In the genomic region with DNA sequence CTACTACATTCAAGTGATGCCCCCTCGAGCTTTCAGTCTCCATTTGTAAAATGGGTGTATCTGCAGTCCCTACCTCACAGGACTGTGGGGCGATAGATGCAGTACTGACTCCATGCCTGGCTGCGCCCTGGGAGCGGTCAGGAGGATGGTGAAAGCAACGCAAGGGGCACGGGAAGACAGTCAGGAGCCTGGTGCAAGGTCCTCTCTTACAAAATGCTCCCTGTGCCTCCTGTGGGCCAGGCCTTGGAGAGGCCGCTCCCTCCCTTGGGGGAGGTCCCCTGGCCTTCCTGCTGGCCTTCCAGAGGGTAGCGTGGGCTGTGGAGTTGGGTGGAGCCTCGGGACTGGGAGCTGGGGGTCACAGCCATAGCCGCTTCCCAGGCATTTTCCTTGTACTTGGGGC, we compare ENCODE assay signal across 30 cellular contexts. TPM values are rescaled to one million over a fixed set of nuclear protein-coding genes. Genes with fewer than 3 reads are reported as not detected.
A peak's percentile ranks its signal among the peaks of the same experiment; 100 is the strongest.
DNase-seq lines count a peak whose midpoint lies in the region; ATAC-seq, FAIRE-seq and TF ChIP-seq lines count a peak whose summit lies in the region.
"Had no signal": no experiment of that assay in that cellular context is flagged by ENCODE, and none has a peak within 500 bp of the region (broad histone marks: within the 10 kb centered on the region; RNA-seq: fewer than 3 reads in every experiment).

No MANE protein-coding gene starts in this region.

- no peaks in the 10 kb centered on the region for H4K20me1 ChIP-seq in GM23338 (replicated peaks; ENCODE audit: insufficient read depth)

- H3K36me3 Mint-ChIP-seq in GM23338 (ENCODE audit: low read depth) (no peaks in the 10 kb centered on the region), MCF 10A (ENCODE audit: insufficient read depth, unreplicated experiment) (peaks cover 16% of the 10 kb centered on the region)
- H3K36me3 Mint-ChIP-seq: CD8-positive, alpha-beta memory T cell; IgD-negative memory B cell had no signal

- peak; percentile 19; the same call in 2 of the 3 replicates for ATAC-seq in GM23338
- peak; percentile 19 for ATAC-seq in left lobe of liver

- H3K27ac Mint-ChIP-seq in GM23338, result no peak overlapping the region; the same call in 1 of the 2 replicates
- no peak overlapping the region for H3K27ac Mint-ChIP-seq in MCF 10A (ENCODE audit: low read depth, unreplicated experiment)
- H3K27ac Mint-ChIP-seq: IgD-negative memory B cell had no signal

- H3K4me3 ChIP-seq in GM23338, result no peak overlapping the region
- H3K4me3 ChIP-seq in bronchial epithelial cell (ENCODE audit: low read depth, low read length), result no peak overlapping the region
- H3K4me3 ChIP-seq: Peyer's patch had no signal

- TF ChIP-seq CTCF in GM23338 (conservative IDR thresholded peaks at IDR 0.05; ENCODE audit: low read depth in 2 of 2) (no peak), bronchial epithelial cell (IDR thresholded peaks at IDR 0.05; ENCODE audit: insufficient read depth, low read length, severe bottlenecking) (no peak), MCF 10A (IDR thresholded peaks at IDR 0.05; ENCODE audit: unreplicated experiment) (no peak)

- peaks cover 1% of the 10 kb centered on the region for H3K27me3 Mint-ChIP-seq in GM23338 (ENCODE audit: insufficient read depth, low read depth, poor library complexity)
- H3K27me3 Mint-ChIP-seq in MCF 10A (ENCODE audit: insufficient read depth, unreplicated experiment), result no peaks in the 10 kb centered on the region
- H3K27me3 Mint-ChIP-seq: CD8-positive, alpha-beta memory T cell had no signal

- no peaks in the 10 kb centered on the region for H3K36me3 ChIP-seq in GM23338 (ENCODE audit: insufficient read depth)
- H3K36me3 ChIP-seq in bronchial epithelial cell (ENCODE audit: control insufficient read depth, insufficient read depth, low read length), result peaks cover 2% of the 10 kb centered on the region
- H3K36me3 ChIP-seq: BE2C had no signal

- DNase-seq in GM23338 (ENCODE audit: low spot score), result no peak
- DNase-seq in bronchial epithelial cell (ENCODE audit: low read depth), result no peak
- DNase-seq in left lobe of liver (ENCODE audit: low spot score), result no peak
- peak; percentile 56 for DNase-seq in renal cortical epithelial cell (ENCODE audit: low read depth)
- no peak for DNase-seq in MCF 10A (ENCODE audit: unreplicated experiment)
- DNase-seq in NCI-H1436 (lab: John Stamatoyannopoulos, UW), result no peak
- DNase-seq in SKM-1 (lab: John Stamatoyannopoulos, UW; ENCODE audit: unreplicated experiment), result no peak
- DNase-seq: 8988T; ACHN; BE2C; CD8-positive, alpha-beta memory T cell; DMS79 treated with DMSO at 0.1 percent for 48 hours; GF-D8; HCEC 1CT; NCI-H1048; NCI-H1417; NCI-H1694 treated with DMSO at 0.1 percent for 48 hours; NCI-H2081; NCI-H2171; NCI-H226; NCI-H510A; NCI-H69; Peyer's patch; SHP77 treated with DMSO at 0.1 percent for 48 hours had no signal

- POLR2A ChIA-PET in MCF 10A (lab: Yijun Ruan, JAX), result no interaction called here

- H3K9me2 ChIP-seq in GM23338 (ENCODE audit: insufficient read depth), result no peaks in the 10 kb centered on the region

- H3K4me1 ChIP-seq in GM23338 (ENCODE audit: insufficient read depth), result peaks cover 5% of the 10 kb centered on the region; the same call in 1 of the 2 replicates
- H3K4me1 ChIP-seq: BE2C had no signal

- intact Hi-C loops in MCF 10A (cut with micrococcal nuclease), result no loop called here

- peak; percentile 73 for FAIRE-seq in bronchial epithelial cell (lab: Jason Lieb, UNC)
- FAIRE-seq: GM12891, GM19239 had no signal

- H3K27ac ChIP-seq in GM23338 (ENCODE audit: low read depth), result no peak overlapping the region
- H3K27ac ChIP-seq: KMS-11, Peyer's patch had no signal

- H3K4me2 ChIP-seq in GM23338, result no peak overlapping the region
- H3K4me2 ChIP-seq: KMS-11 had no signal

- CTCF ChIA-PET in MCF 10A (lab: Yijun Ruan, JAX), result interaction anchor here (0.6 kb wide), 1 partner anchor 116 kb away, joined by 3 read pairs; no protein-coding TSS in a partner anchor

- no peaks in the 10 kb centered on the region for H3F3A ChIP-seq in GM23338 (replicated peaks; ENCODE audit: low read depth)

- no TSS peak for BruUV-seq in MCF 10A (replicated peaks; lab: Mats Ljungman, UMichigan)

- no peaks in the 10 kb centered on the region for H3K79me2 ChIP-seq in GM23338 (replicated peaks; ENCODE audit: insufficient read depth)

- H3K27me3 ChIP-seq in GM23338 (ENCODE audit: insufficient read depth) (no peaks in the 10 kb centered on the region), bronchial epithelial cell (ENCODE audit: control insufficient read depth, insufficient read depth, low read length) (no peaks in the 10 kb centered on the region)
- H3K27me3 ChIP-seq: BE2C, Peyer's patch had no signal

- H2AFZ ChIP-seq in GM23338, result no peak overlapping the region

- H3K4me1 Mint-ChIP-seq in GM23338 (peaks cover 7% of the 10 kb centered on the region), MCF 10A (ENCODE audit: insufficient read depth, unreplicated experiment) (peaks cover 4% of the 10 kb centered on the region)

- H3K4me3 Mint-ChIP-seq in GM23338 (no peak overlapping the region), MCF 10A (ENCODE audit: unreplicated experiment) (no peak overlapping the region)
- H3K4me3 Mint-ChIP-seq: CD14-positive monocyte; CD8-positive, alpha-beta memory T cell; IgD-negative memory B cell had no signal

- H3K9me3 Mint-ChIP-seq in GM23338 (no peaks in the 10 kb centered on the region), MCF 10A (ENCODE audit: unreplicated experiment) (no peaks in the 10 kb centered on the region)
- H3K9me3 Mint-ChIP-seq: CD14-positive monocyte; CD8-positive, alpha-beta memory T cell; IgD-negative memory B cell had no signal

TF ChIP-seq in GM23338, 12 proteins besides CTCF, POLR2A, EP300 and RAD21 (continues in another document):
- no peak for TF ChIP-seq EZH2 (IDR thresholded peaks at IDR 0.05; ENCODE audit: low read depth, unreplicated experiment)
- TF ChIP-seq, protein P1, sequence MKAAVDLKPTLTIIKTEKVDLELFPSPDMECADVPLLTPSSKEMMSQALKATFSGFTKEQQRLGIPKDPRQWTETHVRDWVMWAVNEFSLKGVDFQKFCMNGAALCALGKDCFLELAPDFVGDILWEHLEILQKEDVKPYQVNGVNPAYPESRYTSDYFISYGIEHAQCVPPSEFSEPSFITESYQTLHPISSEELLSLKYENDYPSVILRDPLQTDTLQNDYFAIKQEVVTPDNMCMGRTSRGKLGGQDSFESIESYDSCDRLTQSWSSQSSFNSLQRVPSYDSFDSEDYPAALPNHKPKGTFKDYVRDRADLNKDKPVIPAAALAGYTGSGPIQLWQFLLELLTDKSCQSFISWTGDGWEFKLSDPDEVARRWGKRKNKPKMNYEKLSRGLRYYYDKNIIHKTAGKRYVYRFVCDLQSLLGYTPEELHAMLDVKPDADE (IDR thresholded peaks at IDR 0.05), result no peak
- no peak for TF ChIP-seq POLR2AphosphoS5 (IDR thresholded peaks at IDR 0.05; ENCODE audit: low read depth)
- TF ChIP-seq STAT1 (IDR thresholded peaks at IDR 0.05; ENCODE audit: unreplicated experiment), result no peak
- TF ChIP-seq JUNB (IDR thresholded peaks at IDR 0.05; ENCODE audit: unreplicated experiment), result no peak
- no peak for TF ChIP-seq ZNF331 (CRISPR knock-in tag; IDR thresholded peaks at IDR 0.05; ENCODE audit: low read depth)
- TF ChIP-seq ZNF114 (CRISPR knock-in tag; IDR thresholded peaks at IDR 0.05), result no peak
- TF ChIP-seq CREB1 (CRISPR knock-in tag; IDR thresholded peaks at IDR 0.05; ENCODE audit: low read depth), result no peak

RNA-seq across cellular contexts. Expression of a gene that starts 21.6 kb away (rescaled TPM):
- 0.10 TPM in 1 of 2 replicates, not detected in the other for total RNA-seq in GM23338 (2014; rRNA removed; shearing (Covaris generic))
- polyA plus RNA-seq in GM23338 (2016; fragmentation: Nextera tagmentation; extraction: Ambion mirVana), result not detected in 2 replicates
- not detected in 2 replicates for total RNA-seq in bronchial epithelial cell
- total RNA-seq in left lobe of liver, result 78.9 TPM
- not detected in 2 replicates for total RNA-seq in renal cortical epithelial cell
- not detected in 2 replicates for total RNA-seq in MCF 10A (2022)
- total RNA-seq: CD8-positive, alpha-beta memory T cell; OCI-LY7 had no signal
- polyA plus RNA-seq: CD14-positive monocyte; CD8-positive, alpha-beta memory T cell; IgD-negative memory B cell had no signal

RNA-seq across cellular contexts. Expression of a gene that starts 39.9 kb away (rescaled TPM):
- total RNA-seq in GM23338 (2014; rRNA removed; shearing (Covaris generic)), result 0.17 TPM in 1 of 2 replicates, not detected in the other
- not detected in 2 replicates for polyA plus RNA-seq in GM23338 (2016; fragmentation: Nextera tagmentation; extraction: Ambion mirVana)
- total RNA-seq in bronchial epithelial cell (under 0.01 and 0.13 TPM in 2 replicates), left lobe of liver (2.3 TPM), renal cortical epithelial cell (not detected in 2 replicates), MCF 10A (2022) (0.34 TPM in 1 of 2 replicates, not detected in the other)
- total RNA-seq: CD8-positive, alpha-beta memory T cell; OCI-LY7 had no signal
- polyA plus RNA-seq: CD14-positive monocyte; CD8-positive, alpha-beta memory T cell; IgD-negative memory B cell had no signal

RNA-seq across cellular contexts. Expression of a gene that starts 53.7 kb away (rescaled TPM):
- total RNA-seq in GM23338 (2014; rRNA removed; shearing (Covaris generic)), result 2.7 and 3.7 TPM in 2 replicates
- polyA plus RNA-seq in GM23338 (2016; fragmentation: Nextera tagmentation; extraction: Ambion mirVana), result 1.6 and 2.0 TPM in 2 replicates
- total RNA-seq in bronchial epithelial cell (3.4 and 6.0 TPM in 2 replicates), left lobe of liver (1.5 TPM), renal cortical epithelial cell (1.4 and 2.4 TPM in 2 replicates), MCF 10A (2022) (4.5 and 5.3 TPM in 2 replicates)
- total RNA-seq: OCI-LY7 had no signal

Comparison
In these comparisons a context has a peak if more than half of its experiments do, and no peak if none do; other contexts are left out.
1. RNA of a gene that starts 21.6 kb away (total RNA-seq): 78.9 TPM in left lobe of liver (single experiment); 0.10 TPM in GM23338, not detected in bronchial epithelial cell, not detected in renal cortical epithelial cell and not detected in MCF 10A; every median in the first group is over 10 times any median in the second.